ENCODE assay signal across 23 cellular contexts in the genomic region with DNA sequence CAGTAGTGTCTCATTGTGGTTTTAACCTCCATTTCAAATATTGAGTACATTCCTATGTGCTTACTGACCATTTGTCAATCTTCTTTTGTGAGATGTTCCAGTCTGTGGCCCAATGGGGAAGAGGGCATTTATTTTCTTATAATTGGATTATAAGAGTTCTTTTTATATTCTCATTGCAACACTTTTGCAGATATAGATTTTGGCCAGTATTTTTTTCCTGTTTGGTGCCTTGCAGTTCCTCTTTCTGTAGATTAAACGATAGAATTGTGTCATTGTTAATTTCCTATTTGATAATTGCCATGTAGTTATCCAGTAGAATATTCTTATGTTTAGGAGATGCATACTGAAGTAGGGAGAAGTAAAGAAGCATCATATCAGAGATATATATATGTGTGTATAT. TPM values are rescaled to one million over a fixed set of nuclear protein-coding genes. Genes with fewer than 3 reads are reported as not detected.
"Had no signal": no experiment of that assay in that cellular context is flagged by ENCODE, and none has a peak within 500 bp of the region (broad histone marks: within the 10 kb centered on the region; RNA-seq: fewer than 3 reads in every experiment).

No MANE protein-coding gene starts in this region.

- H3K27ac Mint-ChIP-seq: activated naive CD8-positive, alpha-beta T cell treated with anti-CD3 and anti-CD28 coated beads for 36 hours had no signal

- H2AFZ ChIP-seq: parathyroid adenoma had no signal

- H3K9me3 Mint-ChIP-seq: activated naive CD8-positive, alpha-beta T cell treated with anti-CD3 and anti-CD28 coated beads for 36 hours; memory B cell had no signal

- H3K9me3 ChIP-seq: neutrophil, right lobe of liver had no signal

- H3K36me3 Mint-ChIP-seq: activated naive CD8-positive, alpha-beta T cell treated with anti-CD3 and anti-CD28 coated beads for 36 hours; memory B cell; naive B cell had no signal

- H3K4me3 ChIP-seq: cardiac muscle cell, esophagus muscularis mucosa, heart right ventricle, right lobe of liver, stomach, upper lobe of left lung had no signal

- H3K9ac ChIP-seq: parathyroid adenoma had no signal

- H3K27me3 ChIP-seq: cardiac muscle cell, esophagus muscularis mucosa, neutrophil, right lobe of liver, stomach, upper lobe of left lung had no signal

- H3K4me1 ChIP-seq: esophagus muscularis mucosa, heart right ventricle, parathyroid adenoma, right lobe of liver, stomach, upper lobe of left lung had no signal

- H3K4me3 Mint-ChIP-seq: activated CD4-positive, alpha-beta T cell treated with anti-CD3 and anti-CD28 coated beads for 36 hours; activated naive CD8-positive, alpha-beta T cell treated with anti-CD3 and anti-CD28 coated beads for 36 hours; memory B cell had no signal

- H3K27me3 Mint-ChIP-seq: activated CD4-positive, alpha-beta T cell treated with anti-CD3 and anti-CD28 coated beads for 36 hours; activated naive CD8-positive, alpha-beta T cell treated with anti-CD3 and anti-CD28 coated beads for 36 hours; memory B cell; naive B cell had no signal

- H3K36me3 ChIP-seq: cardiac muscle cell, esophagus muscularis mucosa, heart right ventricle, neutrophil, right lobe of liver, stomach, upper lobe of left lung had no signal

- ATAC-seq: activated CD4-positive, alpha-beta T cell treated with anti-CD3 and anti-CD28 coated beads for 36 hours; heart right ventricle; left ventricle myocardium superior; right lobe of liver had no signal

- H3K27ac ChIP-seq: cardiac muscle cell, esophagus muscularis mucosa, heart right ventricle, neutrophil, parathyroid adenoma, right lobe of liver, stomach, upper lobe of left lung had no signal

- DNase-seq: activated CD4-positive, alpha-beta T cell treated with anti-CD3 and anti-CD28 coated beads for 36 hours; activated CD4-positive, alpha-beta T cell treated with anti-CD3 and anti-CD28 coated beads, Interleukin-2, amount 50 U/mL, for 48 hours; activated naive CD4-positive, alpha-beta T cell; activated naive CD8-positive, alpha-beta T cell treated with anti-CD3 and anti-CD28 coated beads for 36 hours; amniotic stem cell; dermis blood vessel endothelial cell; effector memory CD4-positive, alpha-beta T cell; heart right ventricle; kidney glomerular epithelial cell; left ventricle myocardium superior; naive B cell; right lobe of liver; small intestine; stimulated activated CD4-positive, alpha-beta T cell treated with anti-CD3 and anti-CD28 coated beads, Interleukin-15, amount 100 ng/mL, for 24 hours; stimulated activated CD4-positive, alpha-beta T cell treated with anti-CD3 and anti-CD28 coated beads, Interleukin-4, amount 100 ng/mL, for 1 hour; stomach; upper lobe of left lung had no signal

RNA-seq across cellular contexts. Expression of gene CYTIP, which starts 56.4 kb away (rescaled TPM):
- total RNA-seq: cardiac muscle cell, dermis blood vessel endothelial cell, endothelial cell of umbilical vein had no signal
- polyA plus RNA-seq: cardiac muscle cell, endothelial cell of umbilical vein had no signal
